ENCODE assay signal across 33 cellular contexts in genomic region chr13:35285677-35286076, GRCh38.
"Had no signal": no experiment of that assay in that cellular context is flagged by ENCODE, and none has a peak within 500 bp of the region (broad histone marks: within the 10 kb centered on the region; RNA-seq: fewer than 3 reads in every experiment).

No MANE protein-coding gene starts in this region.

- DNase-seq: activated CD4-positive, alpha-beta T cell treated with anti-CD3 and anti-CD28 coated beads for 36 hours; activated CD4-positive, alpha-beta T cell treated with anti-CD3 and anti-CD28 coated beads, Interleukin-2, amount 10 ng/mL, durations not matched to agents 7 days and 5 days; activated CD4-positive, alpha-beta T cell treated with anti-CD3 and anti-CD28 coated beads, Interleukin-2, amount 50 U/mL, for 48 hours; activated CD8-positive, alpha-beta memory T cell treated with anti-CD3 and anti-CD28 coated beads, Interleukin-2, amount 50 U/mL, for 4 hours; activated CD8-positive, alpha-beta T cell treated with anti-CD3 and anti-CD28 coated beads, Interleukin-2, amount 10 ng/mL, durations not matched to agents 7 days and 5 days; activated gamma-delta T cell treated with Interleukin-2 at 50 U/mL for 16 hours; activated naive CD4-positive, alpha-beta T cell treated with anti-CD3 and anti-CD28 coated beads for 36 hours; activated T-cell treated with anti-CD3 and anti-CD28 coated beads for 4 hours; activated T-cell treated with anti-CD3 and anti-CD28 coated beads, Interleukin-2, amount 50 U/mL, for 4 hours; adrenal gland; body of pancreas; caudate nucleus; MM.1S; MV-4-11; NCI-H1092; NCI-H1436 treated with DMSO at 0.1 percent for 48 hours; NCI-H1694 treated with DMSO at 0.1 percent for 48 hours; NCI-H2029; NCI-H510A; NCI-H526; NCI-H748 treated with DMSO at 0.1 percent for 48 hours; NK-92 treated with Interleukin-12 subunit alpha and Interleukin-12 subunit beta, amount 100 ng/mL, for 24 hours; PC-3; Peyer's patch; RPMI8226; SHP77; SJCRH30 had no signal

- H3K9me3 ChIP-seq: adrenal gland, body of pancreas, breast epithelium, Peyer's patch, SJCRH30 had no signal

- H3K36me3 ChIP-seq: adrenal gland, breast epithelium, Peyer's patch, SJCRH30 had no signal

- H3K4me1 ChIP-seq: adrenal gland, body of pancreas, breast epithelium, Peyer's patch, SJCRH30 had no signal

- H3K27ac ChIP-seq: adrenal gland, body of pancreas, breast epithelium, KMS-11, Peyer's patch, SJCRH30, SK-N-MC had no signal

- H3K9ac ChIP-seq: KMS-11 had no signal

- H3K4me2 ChIP-seq: KMS-11 had no signal

- ATAC-seq: activated CD4-positive, alpha-beta T cell treated with anti-CD3 and anti-CD28 coated beads for 36 hours; activated CD4-positive, CD25-positive, alpha-beta regulatory T cell treated with anti-CD3 and anti-CD28 coated beads, Interleukin-2, amount 50 U/mL, for 24 hours; activated CD8-positive, alpha-beta T cell treated with anti-CD3 and anti-CD28 coated beads, Interleukin-2, amount 10 ng/mL, durations not matched to agents 7 days and 5 days; activated naive CD4-positive, alpha-beta T cell treated with anti-CD3 and anti-CD28 coated beads, Interleukin-2, amount 50 U/mL, for 72 hours; activated T-cell treated with anti-CD3 and anti-CD28 coated beads, Interleukin-2, amount 50 U/mL, for 4 hours; body of pancreas; PC-3; WTC11 had no signal

- H3K4me3 ChIP-seq: adrenal gland, body of pancreas, breast epithelium, Peyer's patch, SJCRH30, SK-N-MC had no signal

- H3K27me3 ChIP-seq: adrenal gland, body of pancreas, breast epithelium, Peyer's patch, SJCRH30 had no signal
